ENCODE assay signal across 1 cellular context in genomic region chr2:33023732-33024301, GRCh38.
TF ChIP-seq lines count a peak whose summit lies in the region.

No MANE protein-coding gene starts in this region.

TF ChIP-seq in K562, 482 proteins besides CTCF, POLR2A, EP300 and RAD21 (continued from another document):
- TF ChIP-seq, protein P1, sequence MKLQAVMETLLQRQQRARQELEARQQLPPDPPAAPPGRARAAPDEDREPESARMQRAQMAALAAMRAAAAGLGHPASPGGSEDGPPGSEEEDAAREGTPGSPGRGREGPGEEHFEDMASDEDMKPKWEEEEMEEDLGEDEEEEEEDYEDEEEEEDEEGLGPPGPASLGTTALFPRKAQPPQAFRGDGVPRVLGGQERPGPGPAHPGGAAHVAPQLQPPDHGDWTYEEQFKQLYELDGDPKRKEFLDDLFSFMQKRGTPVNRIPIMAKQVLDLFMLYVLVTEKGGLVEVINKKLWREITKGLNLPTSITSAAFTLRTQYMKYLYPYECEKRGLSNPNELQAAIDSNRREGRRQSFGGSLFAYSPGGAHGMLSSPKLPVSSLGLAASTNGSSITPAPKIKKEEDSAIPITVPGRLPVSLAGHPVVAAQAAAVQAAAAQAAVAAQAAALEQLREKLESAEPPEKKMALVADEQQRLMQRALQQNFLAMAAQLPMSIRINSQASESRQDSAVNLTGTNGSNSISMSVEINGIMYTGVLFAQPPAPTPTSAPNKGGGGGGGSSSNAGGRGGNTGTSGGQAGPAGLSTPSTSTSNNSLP (IDR thresholded peaks at IDR 0.05; ENCODE audit: borderline replicate concordance, low read depth, low read length) = peak; percentile 39; the same call in 1 of the 2 replicates
TF ChIP-seq in K562: peak in this region for 3.
